ENCODE assay signal across 1 cellular context in genomic region chr10:78424721-78425120, GRCh38.
TF ChIP-seq lines count a peak whose summit lies in the region.

No MANE protein-coding gene starts in this region.

TF ChIP-seq in HepG2, 621 proteins besides CTCF, POLR2A, EP300 and RAD21 (continued from another document):
- TF ChIP-seq ZBED4 (CRISPR knock-in tag; IDR thresholded peaks at IDR 0.05; ENCODE audit: borderline replicate concordance) (no peak), RNF2 (conservative IDR thresholded peaks at IDR 0.05; ENCODE audit: low read depth) (no peak)
- TF ChIP-seq, protein P1, sequence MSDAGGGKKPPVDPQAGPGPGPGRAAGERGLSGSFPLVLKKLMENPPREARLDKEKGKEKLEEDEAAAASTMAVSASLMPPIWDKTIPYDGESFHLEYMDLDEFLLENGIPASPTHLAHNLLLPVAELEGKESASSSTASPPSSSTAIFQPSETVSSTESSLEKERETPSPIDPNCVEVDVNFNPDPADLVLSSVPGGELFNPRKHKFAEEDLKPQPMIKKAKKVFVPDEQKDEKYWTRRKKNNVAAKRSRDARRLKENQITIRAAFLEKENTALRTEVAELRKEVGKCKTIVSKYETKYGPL (CRISPR knock-in tag; IDR thresholded peaks at IDR 0.05), result no peak
- TF ChIP-seq, protein P2, sequence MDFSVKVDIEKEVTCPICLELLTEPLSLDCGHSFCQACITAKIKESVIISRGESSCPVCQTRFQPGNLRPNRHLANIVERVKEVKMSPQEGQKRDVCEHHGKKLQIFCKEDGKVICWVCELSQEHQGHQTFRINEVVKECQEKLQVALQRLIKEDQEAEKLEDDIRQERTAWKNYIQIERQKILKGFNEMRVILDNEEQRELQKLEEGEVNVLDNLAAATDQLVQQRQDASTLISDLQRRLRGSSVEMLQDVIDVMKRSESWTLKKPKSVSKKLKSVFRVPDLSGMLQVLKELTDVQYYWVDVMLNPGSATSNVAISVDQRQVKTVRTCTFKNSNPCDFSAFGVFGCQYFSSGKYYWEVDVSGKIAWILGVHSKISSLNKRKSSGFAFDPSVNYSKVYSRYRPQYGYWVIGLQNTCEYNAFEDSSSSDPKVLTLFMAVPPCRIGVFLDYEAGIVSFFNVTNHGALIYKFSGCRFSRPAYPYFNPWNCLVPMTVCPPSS (IDR thresholded peaks at IDR 0.05), result no peak
TF ChIP-seq in HepG2: peak in this region for 3.
